Comparison of ENCODE assay signal across 1 cellular context in the genomic region with DNA sequence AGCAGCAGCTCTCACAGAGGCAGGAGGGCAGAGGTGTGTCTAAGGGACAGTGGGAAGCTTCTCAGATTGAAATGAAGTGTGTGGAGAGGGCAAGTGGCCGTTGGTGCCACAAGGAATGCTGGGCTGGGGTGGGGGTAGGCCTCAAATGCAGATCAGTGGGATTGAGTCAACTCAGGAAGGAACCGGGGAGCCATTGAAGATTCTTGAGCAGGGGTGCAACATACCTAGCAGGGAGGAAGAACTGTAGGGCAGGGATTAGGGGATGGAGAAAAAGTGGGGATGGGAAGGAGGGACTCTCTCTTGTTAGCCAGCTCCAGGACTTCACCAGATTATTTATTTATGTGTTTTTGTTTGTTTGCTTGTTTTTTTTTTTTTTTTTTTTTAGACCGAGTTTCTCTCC.
A peak's percentile ranks its signal among the peaks of the same experiment; 100 is the strongest.
TF ChIP-seq lines count a peak whose summit lies in the region.

No MANE protein-coding gene starts in this region.

TF ChIP-seq in K562, 482 proteins besides CTCF, POLR2A, EP300 and RAD21:
- TF ChIP-seq, protein P1, sequence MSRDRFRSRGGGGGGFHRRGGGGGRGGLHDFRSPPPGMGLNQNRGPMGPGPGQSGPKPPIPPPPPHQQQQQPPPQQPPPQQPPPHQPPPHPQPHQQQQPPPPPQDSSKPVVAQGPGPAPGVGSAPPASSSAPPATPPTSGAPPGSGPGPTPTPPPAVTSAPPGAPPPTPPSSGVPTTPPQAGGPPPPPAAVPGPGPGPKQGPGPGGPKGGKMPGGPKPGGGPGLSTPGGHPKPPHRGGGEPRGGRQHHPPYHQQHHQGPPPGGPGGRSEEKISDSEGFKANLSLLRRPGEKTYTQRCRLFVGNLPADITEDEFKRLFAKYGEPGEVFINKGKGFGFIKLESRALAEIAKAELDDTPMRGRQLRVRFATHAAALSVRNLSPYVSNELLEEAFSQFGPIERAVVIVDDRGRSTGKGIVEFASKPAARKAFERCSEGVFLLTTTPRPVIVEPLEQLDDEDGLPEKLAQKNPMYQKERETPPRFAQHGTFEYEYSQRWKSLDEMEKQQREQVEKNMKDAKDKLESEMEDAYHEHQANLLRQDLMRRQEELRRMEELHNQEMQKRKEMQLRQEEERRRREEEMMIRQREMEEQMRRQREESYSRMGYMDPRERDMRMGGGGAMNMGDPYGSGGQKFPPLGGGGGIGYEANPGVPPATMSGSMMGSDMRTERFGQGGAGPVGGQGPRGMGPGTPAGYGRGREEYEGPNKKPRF (IDR thresholded peaks at IDR 0.05; ENCODE audit: low read depth, low read length): no peak
- peak; percentile 47 for TF ChIP-seq ZFP36 (IDR thresholded peaks at IDR 0.05; ENCODE audit: low read depth, low read length, partially characterized antibody)
- TF ChIP-seq RBM25 (IDR thresholded peaks at IDR 0.05; ENCODE audit: low read depth, low read length, severe bottlenecking): peak; percentile 34
- TF ChIP-seq HDAC1 (IDR thresholded peaks at IDR 0.05): no peak
- no peak for TF ChIP-seq MCM5 (IDR thresholded peaks at IDR 0.05; ENCODE audit: low read depth)
- no peak for TF ChIP-seq CEBPG (CRISPR knock-in tag; IDR thresholded peaks at IDR 0.05)
- no peak for TF ChIP-seq CEBPG (tag; conservative IDR thresholded peaks at IDR 0.05 in 1 of 2, IDR thresholded peaks at IDR 0.05 in 1 of 2)
- TF ChIP-seq BCOR (IDR thresholded peaks at IDR 0.05): peak; percentile 25; the same call in 1 of the 2 replicates
- TF ChIP-seq, protein P2, sequence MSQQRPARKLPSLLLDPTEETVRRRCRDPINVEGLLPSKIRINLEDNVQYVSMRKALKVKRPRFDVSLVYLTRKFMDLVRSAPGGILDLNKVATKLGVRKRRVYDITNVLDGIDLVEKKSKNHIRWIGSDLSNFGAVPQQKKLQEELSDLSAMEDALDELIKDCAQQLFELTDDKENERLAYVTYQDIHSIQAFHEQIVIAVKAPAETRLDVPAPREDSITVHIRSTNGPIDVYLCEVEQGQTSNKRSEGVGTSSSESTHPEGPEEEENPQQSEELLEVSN (IDR thresholded peaks at IDR 0.05; ENCODE audit: borderline replicate concordance in 1 of 2, extremely low read depth in 1 of 2, insufficient read depth in 1 of 2, insufficient read length in 1 of 2, low read depth in 1 of 2, low read length in 1 of 2, poor library complexity in 1 of 2, severe bottlenecking in 1 of 2): no peak
- no peak for TF ChIP-seq GATA2 (CRISPR knock-in tag; IDR thresholded peaks at IDR 0.05)
- TF ChIP-seq, protein P3, sequence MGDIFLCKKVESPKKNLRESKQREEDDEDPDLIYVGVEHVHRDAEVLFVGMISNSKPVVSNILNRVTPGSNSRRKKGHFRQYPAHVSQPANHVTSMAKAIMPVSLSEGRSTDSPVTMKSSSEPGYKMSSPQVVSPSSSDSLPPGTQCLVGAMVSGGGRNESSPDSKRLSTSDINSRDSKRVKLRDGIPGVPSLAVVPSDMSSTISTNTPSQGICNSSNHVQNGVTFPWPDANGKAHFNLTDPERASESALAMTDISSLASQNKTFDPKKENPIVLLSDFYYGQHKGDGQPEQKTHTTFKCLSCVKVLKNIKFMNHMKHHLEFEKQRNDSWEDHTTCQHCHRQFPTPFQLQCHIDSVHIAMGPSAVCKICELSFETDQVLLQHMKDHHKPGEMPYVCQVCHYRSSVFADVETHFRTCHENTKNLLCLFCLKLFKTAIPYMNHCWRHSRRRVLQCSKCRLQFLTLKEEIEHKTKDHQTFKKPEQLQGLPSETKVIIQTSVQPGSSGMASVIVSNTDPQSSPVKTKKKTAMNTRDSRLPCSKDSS (IDR thresholded peaks at IDR 0.05; ENCODE audit: low read depth, partially characterized antibody): no peak
- no peak for TF ChIP-seq BRD9 (IDR thresholded peaks at IDR 0.05; ENCODE audit: low read depth, partially characterized antibody)
